8 cellular contexts compared by ENCODE assay signal in genomic region chr20:20711413-20711812, GRCh38. TPM values are rescaled to one million over a fixed set of nuclear protein-coding genes. Genes with fewer than 3 reads are reported as not detected.
DNase-seq lines count a peak whose midpoint lies in the region; ATAC-seq and TF ChIP-seq lines count a peak whose summit lies in the region.

No MANE protein-coding gene starts in this region.

- H3K4me1 ChIP-seq in RWPE2 (ENCODE audit: insufficient read depth, poor library complexity, severe bottlenecking), result peaks cover 5% of the 10 kb centered on the region
- H3K4me1 ChIP-seq in ectodermal cell (ENCODE audit: control insufficient read depth, insufficient read depth, low read length), result peaks cover 4% of the 10 kb centered on the region

- H3K27me3 ChIP-seq in RWPE2 (ENCODE audit: insufficient read depth, poor library complexity, severe bottlenecking) (no peaks in the 10 kb centered on the region), ectodermal cell (ENCODE audit: control insufficient read depth, insufficient read depth, low read length, poor library complexity, severe bottlenecking) (no peaks in the 10 kb centered on the region)

- H3K27ac ChIP-seq in RWPE2 (ENCODE audit: poor library complexity, severe bottlenecking), result no peak overlapping the region
- no peak overlapping the region for H3K27ac ChIP-seq in ectodermal cell (ENCODE audit: insufficient read depth, low read depth, low read length, poor library complexity, severe bottlenecking)

- DNase-seq in activated CD4-positive, alpha-beta T cell treated with anti-CD3 and anti-CD28 coated beads, Interleukin-2, amount 10 ng/mL, durations not matched to agents 24 days and 14 days, result peak; percentile 75
- DNase-seq in activated CD4-positive, alpha-beta T cell treated with anti-CD3 and anti-CD28 coated beads, Interleukin-2, amount 50 U/mL, for 4 hours, result no peak
- DNase-seq in RWPE2 (ENCODE audit: low spot score) (no peak), neural crest cell (ENCODE audit: low read depth, low spot score) (no peak), D341Med (ENCODE audit: low spot score) (no peak), SKM-1 treated with dmso at 0.1 percent for 144 hours (lab: John Stamatoyannopoulos, UW; ENCODE audit: unreplicated experiment) (no peak), Ammon's horn (ENCODE audit: low spot score) (no peak)

- 61 to 66% methylated on average over 3 of the region's 3 CpGs for WGBS in ectodermal cell, 2 experiments

- H3K27me3 Mint-ChIP-seq in activated CD4-positive, alpha-beta T cell treated with anti-CD3 and anti-CD28 coated beads, Interleukin-2, amount 10 ng/mL, durations not matched to agents 24 days and 14 days, result peaks cover 3% of the 10 kb centered on the region
- no peaks in the 10 kb centered on the region for H3K27me3 Mint-ChIP-seq in neural crest cell (ENCODE audit: low read depth)

- H3K4me1 Mint-ChIP-seq in activated CD4-positive, alpha-beta T cell treated with anti-CD3 and anti-CD28 coated beads, Interleukin-2, amount 10 ng/mL, durations not matched to agents 24 days and 14 days, result peaks cover 33% of the 10 kb centered on the region
- peaks cover 30% of the 10 kb centered on the region for H3K4me1 Mint-ChIP-seq in neural crest cell

- H3K27ac Mint-ChIP-seq in activated CD4-positive, alpha-beta T cell treated with anti-CD3 and anti-CD28 coated beads, Interleukin-2, amount 10 ng/mL, durations not matched to agents 24 days and 14 days, result peak overlapping the region; percentile 88
- no peak overlapping the region for H3K27ac Mint-ChIP-seq in neural crest cell (ENCODE audit: unreplicated experiment)

- H3K36me3 ChIP-seq in RWPE2 (ENCODE audit: low read depth) (no peaks in the 10 kb centered on the region), ectodermal cell (ENCODE audit: control insufficient read depth, insufficient read depth, low read length) (no peaks in the 10 kb centered on the region)

- peaks cover 12% of the 10 kb centered on the region for H3K36me3 Mint-ChIP-seq in activated CD4-positive, alpha-beta T cell treated with anti-CD3 and anti-CD28 coated beads, Interleukin-2, amount 10 ng/mL, durations not matched to agents 24 days and 14 days (ENCODE audit: low read depth)
- no peaks in the 10 kb centered on the region for H3K36me3 Mint-ChIP-seq in neural crest cell (ENCODE audit: low read depth)

- H3K4me3 ChIP-seq in RWPE2 (ENCODE audit: severe bottlenecking), result peak overlapping the region; percentile 90
- H3K4me3 ChIP-seq in ectodermal cell (ENCODE audit: insufficient read depth, low read depth, low read length), result peak overlapping the region; percentile 90

- no peaks in the 10 kb centered on the region for H3K9me3 Mint-ChIP-seq in activated CD4-positive, alpha-beta T cell treated with anti-CD3 and anti-CD28 coated beads, Interleukin-2, amount 10 ng/mL, durations not matched to agents 24 days and 14 days
- no peaks in the 10 kb centered on the region for H3K9me3 Mint-ChIP-seq in neural crest cell

- H3K9me3 ChIP-seq in RWPE2 (ENCODE audit: severe bottlenecking), result no peaks in the 10 kb centered on the region
- no peaks in the 10 kb centered on the region for H3K9me3 ChIP-seq in ectodermal cell (ENCODE audit: control insufficient read depth, low read length)

- TF ChIP-seq CTCF in RWPE2 (IDR thresholded peaks at IDR 0.05; ENCODE audit: poor library complexity, severe bottlenecking) (no peak), neural crest cell (conservative IDR thresholded peaks at IDR 0.05) (no peak)

- peak overlapping the region; percentile 93 for H3K4me3 Mint-ChIP-seq in activated CD4-positive, alpha-beta T cell treated with anti-CD3 and anti-CD28 coated beads, Interleukin-2, amount 10 ng/mL, durations not matched to agents 24 days and 14 days
- H3K4me3 Mint-ChIP-seq in neural crest cell, result peak overlapping the region; percentile 89

- no peak for ATAC-seq in RWPE2 (ENCODE audit: low read depth)

- intact Hi-C loops in activated CD4-positive, alpha-beta T cell treated with anti-CD3 and anti-CD28 coated beads, Interleukin-2, amount 10 ng/mL, durations not matched to agents 24 days and 14 days (cut with micrococcal nuclease), result loop anchor here (5.0 kb wide), 3 partner anchors 214 to 694 kb away; partner anchors contain the start of genes INSM1 and NAA20

RNA-seq across cellular contexts. Expression of gene RALGAPA2, which starts 1.0 kb away (rescaled TPM):
- total RNA-seq in activated CD4-positive, alpha-beta T cell treated with anti-CD3 and anti-CD28 coated beads, Interleukin-2, amount 10 ng/mL, durations not matched to agents 24 days and 14 days, result 14.6 and 18.7 TPM in 2 replicates
- 21.8 TPM for polyA plus RNA-seq in ectodermal cell (2013, experiment 1 of 4)
- polyA plus RNA-seq in ectodermal cell (2013, experiment 2 of 4), result 25.2 TPM
- 12.4 TPM for polyA plus RNA-seq in ectodermal cell (2013, experiment 3 of 4)
- polyA plus RNA-seq in ectodermal cell (2013, experiment 4 of 4), result 17.8 TPM
- total RNA-seq in neural crest cell, result 29.3 and 29.4 TPM in 2 replicates
